7 cellular contexts compared by ENCODE assay signal in genomic region chr7:98470131-98470985, GRCh38.
DNase-seq lines count a peak whose midpoint lies in the region; ATAC-seq and TF ChIP-seq lines count a peak whose summit lies in the region.

No MANE protein-coding gene starts in this region.

- no peak for TF ChIP-seq EP300 in Ishikawa (IDR thresholded peaks at IDR 0.05; ENCODE audit: borderline replicate concordance)

- DNase-seq in activated T-cell treated with anti-CD3 and anti-CD28 coated beads, Interleukin-2, amount 50 U/mL, for 48 hours = peak; percentile 48 to 52
- DNase-seq in stimulated activated CD8-positive, alpha-beta memory T cell treated with anti-CD3 and anti-CD28 coated beads, Interleukin-4, amount 100 ng/mL, for 48 hours = peak; percentile 60
- no peak for DNase-seq in inferior parietal cortex (ENCODE audit: extremely low spot score)

- ATAC-seq in HG03521 (IDR thresholded peaks at IDR 0.05; ENCODE audit: unreplicated experiment) = no peak
- no peak for ATAC-seq in GM18517 (IDR thresholded peaks at IDR 0.05; ENCODE audit: unreplicated experiment)

- H3K9me3 ChIP-seq in iPS-18c (ENCODE audit: control insufficient read depth, insufficient read depth, low read length) = peaks cover 2% of the 10 kb centered on the region

- peak overlapping the region; percentile 56 for H3K4me3 ChIP-seq in iPS-18c (ENCODE audit: insufficient read depth, low read depth, low read length)

- no peak for TF ChIP-seq RAD21 in Ishikawa (IDR thresholded peaks at IDR 0.05; ENCODE audit: low read depth)

TF ChIP-seq in Ishikawa, 13 proteins besides CTCF, POLR2A, EP300 and RAD21:
- TF ChIP-seq CREB1 (IDR thresholded peaks at IDR 0.05; ENCODE audit: low read depth) (no peak), CEBPB (IDR thresholded peaks at IDR 0.05) (no peak), TEAD4 (IDR thresholded peaks at IDR 0.05) (no peak), MAX (IDR thresholded peaks at IDR 0.05) (peak; percentile 99), YY1 (IDR thresholded peaks at IDR 0.05; ENCODE audit: low read depth) (no peak), TCF12 (IDR thresholded peaks at IDR 0.05; ENCODE audit: low read depth) (no peak), FOXM1 (IDR thresholded peaks at IDR 0.05; ENCODE audit: borderline replicate concordance, low read depth) (no peak), REST (IDR thresholded peaks at IDR 0.05; ENCODE audit: low read depth) (no peak), TAF1 (IDR thresholded peaks at IDR 0.05; ENCODE audit: low read depth) (no peak), USF1 (IDR thresholded peaks at IDR 0.05) (no peak), NFIC (IDR thresholded peaks at IDR 0.05) (no peak), ZBTB7A (IDR thresholded peaks at IDR 0.05; ENCODE audit: low read depth) (0 out of 2 replicates have a peak, but pooled peaks have one; percentile 46)
TF ChIP-seq in Ishikawa: peak in this region for 2.
